ENCODE assay signal across 25 cellular contexts in genomic region chr11:68177877-68178276, GRCh38. TPM values are rescaled to one million over a fixed set of nuclear protein-coding genes. Genes with fewer than 3 reads are reported as not detected.
DNase-seq lines count a peak whose midpoint lies in the region; FAIRE-seq and TF ChIP-seq lines count a peak whose summit lies in the region.
"Had no signal": no experiment of that assay in that cellular context is flagged by ENCODE, and none has a peak within 500 bp of the region (broad histone marks: within the 10 kb centered on the region; RNA-seq: fewer than 3 reads in every experiment).

No MANE protein-coding gene starts in this region.

- no peak for TF ChIP-seq POLR2A in thyroid gland (IDR thresholded peaks at IDR 0.05)

- TF ChIP-seq CTCF in cardiac muscle cell (IDR thresholded peaks at IDR 0.05; ENCODE audit: low read depth, low read length), result no peak
- no peak for TF ChIP-seq CTCF in endothelial cell (IDR thresholded peaks at IDR 0.05; ENCODE audit: unreplicated experiment)
- no peak for TF ChIP-seq CTCF in thyroid gland (IDR thresholded peaks at IDR 0.05)
- TF ChIP-seq CTCF in GM10248 (IDR thresholded peaks at IDR 0.05; ENCODE audit: control extremely low read depth, extremely low read depth, low read depth, missing control alignments), result no peak

- intact Hi-C loops in cardiac septum (cut with DNase I) (no loop called here), thyroid gland (cut with DNase I) (no loop called here)

- peak overlapping the region; percentile 37 for H3K4me3 Mint-ChIP-seq in endothelial cell (ENCODE audit: unreplicated experiment)
- H3K4me3 Mint-ChIP-seq: B cell; CD4-positive, CD25-positive, alpha-beta regulatory T cell; CD8-positive, alpha-beta memory T cell had no signal

- H3K36me3 Mint-ChIP-seq in endothelial cell (ENCODE audit: low read depth, unreplicated experiment), result peaks cover 19% of the 10 kb centered on the region

- peak overlapping the region; percentile 39 for H3K27ac ChIP-seq in cardiac muscle cell
- peak overlapping the region; percentile 25 to 96 (median 88) for H3K27ac ChIP-seq in thyroid gland
- H3K27ac ChIP-seq: 22Rv1, BLaER1, C4-2B, GM23248 had no signal

- peaks cover 23% of the 10 kb centered on the region for H3K4me1 Mint-ChIP-seq in endothelial cell (ENCODE audit: unreplicated experiment)
- H3K4me1 Mint-ChIP-seq: B cell; CD8-positive, alpha-beta memory T cell had no signal

- H3K9me3 ChIP-seq in cardiac muscle cell (ENCODE audit: low read depth) (no peaks in the 10 kb centered on the region), thyroid gland (no peaks in the 10 kb centered on the region)
- H3K9me3 ChIP-seq: BLaER1 had no signal

- POLR2A ChIA-PET in GM10248 (lab: Yijun Ruan, JAX), result no interaction called here

- no peaks in the 10 kb centered on the region for H3K27me3 ChIP-seq in cardiac muscle cell
- H3K27me3 ChIP-seq in thyroid gland, result no peaks in the 10 kb centered on the region
- H3K27me3 ChIP-seq: BLaER1 had no signal

- DNase-seq in cardiac muscle cell (ENCODE audit: low read depth in 1 of 2, low spot score in 1 of 2), result no peak
- DNase-seq in cardiac septum (ENCODE audit: low spot score), result no peak
- DNase-seq in HTR-8/SVneo (ENCODE audit: insufficient read length, low spot score), result no peak
- no peak for DNase-seq in endothelial cell (ENCODE audit: low spot score)
- DNase-seq in thyroid gland, result no peak
- DNase-seq in effector CD4-positive, alpha-beta T cell, result no peak
- no peak for DNase-seq in GM10248 (ENCODE audit: extremely low spot score)
- no peak for DNase-seq in OCI-M1 (lab: John Stamatoyannopoulos, UW)
- DNase-seq: CD4-positive, CD25-positive, alpha-beta regulatory T cell; CD8-positive, alpha-beta memory T cell; DMS 273 treated with DMSO at 0.1 percent for 48 hours; DMS79; EL; GDM1; GM23248; H7; HCEC 1CT had no signal

- no peak overlapping the region for H3K27ac Mint-ChIP-seq in endothelial cell (ENCODE audit: unreplicated experiment)
- H3K27ac Mint-ChIP-seq: B cell had no signal

- H3K9me3 Mint-ChIP-seq in endothelial cell (ENCODE audit: unreplicated experiment), result no peaks in the 10 kb centered on the region
- H3K9me3 Mint-ChIP-seq: CD4-positive, CD25-positive, alpha-beta regulatory T cell; CD8-positive, alpha-beta memory T cell had no signal

- CTCF ChIA-PET in GM10248 (lab: Yijun Ruan, JAX), result interaction anchor here (1.0 kb wide), 1 partner anchor 11 kb away, joined by 3 read pairs; no protein-coding TSS in a partner anchor

- H3K4me1 ChIP-seq in cardiac muscle cell (ENCODE audit: low read depth) (peaks cover 7% of the 10 kb centered on the region), thyroid gland (peaks cover 44 to 50% of the 10 kb centered on the region in 2 donors)
- H3K4me1 ChIP-seq: BLaER1 had no signal

- WGBS in thyroid gland, 2 donors, result 90 to 93% methylated on average over 5 of the region's 5 CpGs

- no peak overlapping the region for H3K4me3 ChIP-seq in cardiac muscle cell
- H3K4me3 ChIP-seq in thyroid gland (replicated peaks in 1 of 3), result no peak overlapping the region
- H3K4me3 ChIP-seq: BLaER1, GM23248 had no signal

- peak; percentile 69 for FAIRE-seq in HTR-8/SVneo (lab: Jason Lieb, UNC)
- FAIRE-seq: A204.1, D721Med, GM12891, H1 had no signal

- H3K36me3 ChIP-seq in cardiac muscle cell, result peaks cover 49% of the 10 kb centered on the region
- H3K36me3 ChIP-seq in thyroid gland, result peaks cover 3 to 10% of the 10 kb centered on the region in 2 donors

- H3K27me3 Mint-ChIP-seq in endothelial cell (ENCODE audit: unreplicated experiment), result peaks cover under 1% of the 10 kb centered on the region
- H3K27me3 Mint-ChIP-seq: B cell; CD4-positive, CD25-positive, alpha-beta regulatory T cell; CD8-positive, alpha-beta memory T cell had no signal

RNA-seq across cellular contexts. Expression of gene KMT5B, which starts 35.2 kb away (rescaled TPM):
- total RNA-seq in cardiac muscle cell, result 29.1 and 36.7 TPM in 2 replicates
- 34.1 and 35.9 TPM in 2 replicates for polyA plus RNA-seq in cardiac muscle cell
- total RNA-seq in cardiac septum, result 37.7 TPM
- 46.8 TPM for total RNA-seq in endothelial cell (ENCODE audit: unreplicated experiment)
- total RNA-seq in thyroid gland, result 10 to 100 TPM; 57.4 to 84.2 (median 67.4) TPM

RNA-seq across cellular contexts. Expression of gene CHKA, which starts 56.7 kb away (rescaled TPM):
- 49.2 and 143 TPM in 2 replicates for total RNA-seq in cardiac muscle cell
- polyA plus RNA-seq in cardiac muscle cell, result 37.6 and 41.3 TPM in 2 replicates
- total RNA-seq in cardiac septum, result 10.2 TPM
- 173 TPM for total RNA-seq in endothelial cell (ENCODE audit: unreplicated experiment)
- total RNA-seq in thyroid gland, result 100 to 1,000 TPM in 1 of 4 donors, 10 to 100 TPM in 3; 86.8 to 106 (median 93.1) TPM
